Comparison of ENCODE assay signal across 25 cellular contexts in the genomic region with DNA sequence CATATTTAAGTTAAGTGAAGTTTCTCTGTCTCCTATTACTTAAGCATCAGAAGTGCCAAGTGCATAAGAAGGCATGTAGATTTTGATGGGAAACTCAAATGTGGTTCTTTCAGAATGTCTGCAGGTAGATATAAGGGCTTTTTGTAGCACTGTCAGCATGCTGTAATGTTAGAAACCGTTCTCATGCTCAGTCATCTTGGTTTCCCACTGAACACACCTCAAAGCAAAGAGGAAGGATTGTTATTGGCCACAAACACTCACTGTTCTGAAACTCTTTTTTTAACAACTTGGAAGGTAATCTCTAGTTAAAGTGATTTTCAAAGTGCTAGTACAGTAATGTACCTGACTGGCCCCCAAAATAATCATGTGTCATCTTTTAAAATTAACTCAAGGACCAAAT.
"Had no signal": no experiment of that assay in that cellular context is flagged by ENCODE, and none has a peak within 500 bp of the region (broad histone marks: within the 10 kb centered on the region; RNA-seq: fewer than 3 reads in every experiment).

No MANE protein-coding gene starts in this region.

- H3K9me3 Mint-ChIP-seq: activated CD4-positive, alpha-beta memory T cell treated with anti-CD3 and anti-CD28 coated beads for 36 hours; activated CD4-positive, alpha-beta T cell treated with anti-CD3 and anti-CD28 coated beads, Interleukin-2, amount 10 ng/mL, durations not matched to agents 7 days and 5 days; activated naive CD4-positive, alpha-beta T cell treated with anti-CD3 and anti-CD28 coated beads, Interleukin-2, amount 50 U/mL, for 24 hours; T-cell had no signal

- H3K4me3 Mint-ChIP-seq: activated CD4-positive, alpha-beta memory T cell treated with anti-CD3 and anti-CD28 coated beads for 36 hours; activated CD4-positive, alpha-beta T cell treated with anti-CD3 and anti-CD28 coated beads, Interleukin-2, amount 10 ng/mL, durations not matched to agents 7 days and 5 days; activated naive CD4-positive, alpha-beta T cell treated with anti-CD3 and anti-CD28 coated beads, Interleukin-2, amount 50 U/mL, for 24 hours; T-cell had no signal

- ATAC-seq: body of pancreas, Panc1, Right ventricle myocardium inferior, T-cell had no signal

- H3K27me3 ChIP-seq: ascending aorta, body of pancreas had no signal

- H3K4me1 ChIP-seq: ascending aorta, body of pancreas had no signal

- H3K4me3 ChIP-seq: ascending aorta, body of pancreas, SK-N-MC had no signal

- H3K4me1 Mint-ChIP-seq: activated CD4-positive, alpha-beta T cell treated with anti-CD3 and anti-CD28 coated beads, Interleukin-2, amount 10 ng/mL, durations not matched to agents 7 days and 5 days; activated naive CD4-positive, alpha-beta T cell treated with anti-CD3 and anti-CD28 coated beads, Interleukin-2, amount 50 U/mL, for 24 hours; T-cell had no signal

- H3K36me3 ChIP-seq: ascending aorta had no signal

- H3K9me3 ChIP-seq: ascending aorta, body of pancreas had no signal

- DNase-seq: activated CD4-positive, alpha-beta memory T cell treated with anti-CD3 and anti-CD28 coated beads for 36 hours; activated CD4-positive, alpha-beta T cell treated with anti-CD3 and anti-CD28 coated beads, Interleukin-2, amount 10 ng/mL, durations not matched to agents 7 days and 5 days; activated CD4-positive, CD25-positive, alpha-beta regulatory T cell; activated effector memory CD4-positive, alpha-beta T cell treated with Interleukin-2 at 50 U/mL for 16 hours; activated naive CD4-positive, alpha-beta T cell; activated T-cell treated with anti-CD3 and anti-CD28 coated beads for 4 hours; body of pancreas; central memory CD4-positive, alpha-beta T cell; Karpas-422; NCI-H1105 treated with DMSO at 0.1 percent for 48 hours; NCI-H146; NCI-H187 treated with DMSO at 0.1 percent for 48 hours; NCI-H2081 treated with DMSO at 0.1 percent for 48 hours; NCI-H2171 treated with DMSO at 0.1 percent for 48 hours; NCI-H226; NCI-H526; NCI-H774; RPMI8226; T-cell; T1000 had no signal

- H3K27ac ChIP-seq: ascending aorta, body of pancreas, SK-N-MC had no signal

- H3K27ac Mint-ChIP-seq: activated CD4-positive, alpha-beta memory T cell treated with anti-CD3 and anti-CD28 coated beads for 36 hours; activated CD4-positive, alpha-beta T cell treated with anti-CD3 and anti-CD28 coated beads, Interleukin-2, amount 10 ng/mL, durations not matched to agents 7 days and 5 days; activated naive CD4-positive, alpha-beta T cell treated with anti-CD3 and anti-CD28 coated beads, Interleukin-2, amount 50 U/mL, for 24 hours; T-cell had no signal

- H3K36me3 Mint-ChIP-seq: activated CD4-positive, alpha-beta memory T cell treated with anti-CD3 and anti-CD28 coated beads for 36 hours; activated naive CD4-positive, alpha-beta T cell treated with anti-CD3 and anti-CD28 coated beads, Interleukin-2, amount 50 U/mL, for 24 hours; T-cell had no signal
